Comparison of ENCODE assay signal across 9 cellular contexts in genomic region chr15:35696767-35697231, GRCh38.
A peak's percentile ranks its signal among the peaks of the same experiment; 100 is the strongest.
DNase-seq lines count a peak whose midpoint lies in the region; ATAC-seq and TF ChIP-seq lines count a peak whose summit lies in the region.
"Had no signal": no experiment of that assay in that cellular context is flagged by ENCODE, and none has a peak within 500 bp of the region (broad histone marks: within the 10 kb centered on the region; RNA-seq: fewer than 3 reads in every experiment).

No MANE protein-coding gene starts in this region.

- TF ChIP-seq CTCF in heart left ventricle (IDR thresholded peaks at IDR 0.05): no peak
- no peak for TF ChIP-seq CTCF in uterus (IDR thresholded peaks at IDR 0.05)

- H3K27me3 ChIP-seq in heart left ventricle (no peaks in the 10 kb centered on the region), uterus (no peaks in the 10 kb centered on the region)

- TF ChIP-seq POLR2A in heart left ventricle (IDR thresholded peaks at IDR 0.05) (no peak), uterus (IDR thresholded peaks at IDR 0.05) (no peak)

- DNase-seq in heart left ventricle (no peak), Right ventricle myocardium inferior (ENCODE audit: missing footprints) (no peak), astrocyte of the hippocampus (ENCODE audit: low read depth, low spot score) (peak; percentile 69), iris pigment epithelial cell (ENCODE audit: low read depth) (peak; percentile 96), uterus (no peak), NCI-H510A (lab: John Stamatoyannopoulos, UW) (no peak), NCI-H1436 treated with DMSO at 0.1 percent for 48 hours (lab: John Stamatoyannopoulos, UW) (no peak), NCI-H1694 treated with DMSO at 0.1 percent for 48 hours (lab: John Stamatoyannopoulos, UW) (no peak)

- peak overlapping the region in 10 of 12 donors; percentile 19 to 68 (median 48) for H3K27ac ChIP-seq in heart left ventricle
- peak overlapping the region; percentile 48 to 74 for H3K27ac ChIP-seq in uterus
- H3K27ac ChIP-seq: KMS-11 had no signal

- ATAC-seq in heart left ventricle (peak in 2 of 4 donors; percentile 38 to 55), Right ventricle myocardium inferior (no peak)

- intact Hi-C loops in heart left ventricle (cut with DNase I) (loop anchor here in 4 of 10 donors (2.0 to 10.0 kb wide), 6 partner anchors 49 to 182 kb away; partner anchors contain the start of gene DPH6 (in 3 of the 4)), Right ventricle myocardium inferior (cut with DNase I) (no loop called here), uterus (cut with DNase I; ENCODE audit: low total_unique reads) (no loop called here)

- no peaks in the 10 kb centered on the region for H3K36me3 ChIP-seq in heart left ventricle
- no peaks in the 10 kb centered on the region for H3K36me3 ChIP-seq in uterus

- H3K4me1 ChIP-seq in heart left ventricle: peaks cover 4 to 55% (median 41%) of the 10 kb centered on the region in 12 donors
- H3K4me1 ChIP-seq in uterus: peaks cover 5 to 12% of the 10 kb centered on the region in 2 donors

- no peak overlapping the region for H3K4me3 ChIP-seq in heart left ventricle
- no peak overlapping the region for H3K4me3 ChIP-seq in uterus

- no peaks in the 10 kb centered on the region for H3K9me3 ChIP-seq in heart left ventricle
- no peaks in the 10 kb centered on the region for H3K9me3 ChIP-seq in uterus

- 34 to 50% (median 46%) methylated on average over 5 of the region's 5 CpGs for WGBS in heart left ventricle, 4 donors

Comparison
In these comparisons a context has a peak if more than half of its experiments do, and no peak if none do; other contexts are left out.
1. DNase-seq: peak in astrocyte of the hippocampus (single experiment) and iris pigment epithelial cell (single experiment); none in heart left ventricle (0 of 5), Right ventricle myocardium inferior (single experiment), uterus (0 of 2), NCI-H510A (single experiment), NCI-H1436 treated with DMSO at 0.1 percent for 48 hours (single experiment) and NCI-H1694 treated with DMSO at 0.1 percent for 48 hours (single experiment).